Comparison of ENCODE assay signal across 11 cellular contexts in the genomic region with DNA sequence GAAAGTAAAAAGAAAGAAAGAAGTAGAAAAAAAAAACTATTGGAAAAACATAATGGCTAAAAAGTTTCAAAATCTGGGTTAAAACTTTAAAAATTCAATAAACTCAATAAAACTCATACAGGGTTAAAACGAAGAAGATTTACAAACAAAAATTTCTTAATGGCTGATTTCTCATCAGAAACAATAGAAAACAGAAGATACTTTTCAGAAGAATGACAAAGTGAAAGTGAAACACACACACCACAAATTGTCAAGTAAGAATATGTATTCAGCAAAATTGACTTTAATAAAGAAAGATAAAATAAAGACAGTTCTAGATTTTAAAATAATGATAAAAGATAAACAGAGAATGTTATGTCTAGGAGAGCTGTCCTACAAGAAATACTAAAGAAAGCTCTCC.
A peak's percentile ranks its signal among the peaks of the same experiment; 100 is the strongest.
DNase-seq lines count a peak whose midpoint lies in the region; ATAC-seq, FAIRE-seq and TF ChIP-seq lines count a peak whose summit lies in the region.
"Had no signal": no experiment of that assay in that cellular context is flagged by ENCODE, and none has a peak within 500 bp of the region (broad histone marks: within the 10 kb centered on the region; RNA-seq: fewer than 3 reads in every experiment).

No MANE protein-coding gene starts in this region.

- no peak overlapping the region for H3K27ac ChIP-seq in small intestine (ENCODE audit: low read depth in 1 of 2, low read length in 1 of 2)
- H3K27ac ChIP-seq: brain microvascular endothelial cell, gastrocnemius medialis, lower lobe of right lung had no signal

- H3K27me3 ChIP-seq in small intestine (ENCODE audit: control insufficient read depth in 2 of 2, insufficient read depth in 2 of 2, low read length in 2 of 2) = no peaks in the 10 kb centered on the region
- H3K27me3 ChIP-seq: brain microvascular endothelial cell, gastrocnemius medialis had no signal

- peak overlapping the region; percentile 52 for H3K27ac Mint-ChIP-seq in activated CD4-positive, alpha-beta T cell treated with anti-CD3 and anti-CD28 coated beads, Interleukin-2, amount 10 ng/mL, durations not matched to agents 24 days and 14 days
- H3K27ac Mint-ChIP-seq in activated CD4-positive, alpha-beta T cell treated with anti-CD3 and anti-CD28 coated beads for 36 hours = no peak overlapping the region
- no peak overlapping the region for H3K27ac Mint-ChIP-seq in glutamatergic neuron (ENCODE audit: unreplicated experiment)

- no peak for ATAC-seq in activated CD4-positive, alpha-beta T cell treated with anti-CD3 and anti-CD28 coated beads for 36 hours
- ATAC-seq: gastrocnemius medialis, lower lobe of right lung had no signal

- no peak for TF ChIP-seq CTCF in glutamatergic neuron (IDR thresholded peaks at IDR 0.05; ENCODE audit: partially characterized antibody, unreplicated experiment)

- H3K36me3 Mint-ChIP-seq in activated CD4-positive, alpha-beta T cell treated with anti-CD3 and anti-CD28 coated beads, Interleukin-2, amount 10 ng/mL, durations not matched to agents 24 days and 14 days (ENCODE audit: low read depth) = no peaks in the 10 kb centered on the region
- H3K36me3 Mint-ChIP-seq in activated CD4-positive, alpha-beta T cell treated with anti-CD3 and anti-CD28 coated beads for 36 hours (ENCODE audit: low read depth) = no peaks in the 10 kb centered on the region
- H3K36me3 Mint-ChIP-seq in glutamatergic neuron (ENCODE audit: unreplicated experiment) = no peaks in the 10 kb centered on the region

- intact Hi-C loops in activated CD4-positive, alpha-beta T cell treated with anti-CD3 and anti-CD28 coated beads, Interleukin-2, amount 10 ng/mL, durations not matched to agents 24 days and 14 days (cut with micrococcal nuclease) = loop anchor here (2.0 kb wide), 1 partner anchor 31 kb away; no protein-coding TSS in a partner anchor
- intact Hi-C loops in activated CD4-positive, alpha-beta T cell treated with anti-CD3 and anti-CD28 coated beads for 36 hours (cut with DNase I, micrococcal nuclease) = no loop called here

- FAIRE-seq in small intestine (lab: Jason Lieb, UNC) = peak; percentile 93

- H3K4me1 Mint-ChIP-seq in activated CD4-positive, alpha-beta T cell treated with anti-CD3 and anti-CD28 coated beads, Interleukin-2, amount 10 ng/mL, durations not matched to agents 24 days and 14 days = peaks cover 7% of the 10 kb centered on the region
- H3K4me1 Mint-ChIP-seq in activated CD4-positive, alpha-beta T cell treated with anti-CD3 and anti-CD28 coated beads for 36 hours = peaks cover 11% of the 10 kb centered on the region
- H3K4me1 Mint-ChIP-seq in glutamatergic neuron (ENCODE audit: low read depth, unreplicated experiment) = no peaks in the 10 kb centered on the region

- H3K9me3 Mint-ChIP-seq in activated CD4-positive, alpha-beta T cell treated with anti-CD3 and anti-CD28 coated beads, Interleukin-2, amount 10 ng/mL, durations not matched to agents 24 days and 14 days = no peaks in the 10 kb centered on the region
- H3K9me3 Mint-ChIP-seq in activated CD4-positive, alpha-beta T cell treated with anti-CD3 and anti-CD28 coated beads for 36 hours (ENCODE audit: low read depth) = no peaks in the 10 kb centered on the region
- no peaks in the 10 kb centered on the region for H3K9me3 Mint-ChIP-seq in glutamatergic neuron (ENCODE audit: unreplicated experiment)

- no peak overlapping the region for H3K4me3 ChIP-seq in small intestine (ENCODE audit: low read depth in 1 of 2, low read length in 2 of 2)
- H3K4me3 ChIP-seq: gastrocnemius medialis, lower lobe of right lung had no signal

- peak overlapping the region; percentile 50 for H3K4me3 Mint-ChIP-seq in activated CD4-positive, alpha-beta T cell treated with anti-CD3 and anti-CD28 coated beads, Interleukin-2, amount 10 ng/mL, durations not matched to agents 24 days and 14 days
- H3K4me3 Mint-ChIP-seq in activated CD4-positive, alpha-beta T cell treated with anti-CD3 and anti-CD28 coated beads for 36 hours = no peak overlapping the region
- H3K4me3 Mint-ChIP-seq in glutamatergic neuron (ENCODE audit: unreplicated experiment) = no peak overlapping the region

- POLR2A ChIA-PET in activated CD4-positive, alpha-beta T cell treated with anti-CD3 and anti-CD28 coated beads for 36 hours (lab: Charles Lee) = no interaction called here

- no peaks in the 10 kb centered on the region for H3K4me1 ChIP-seq in small intestine (ENCODE audit: control insufficient read depth in 2 of 2, insufficient read depth in 1 of 2, low read depth in 1 of 2, low read length in 1 of 2)
- H3K4me1 ChIP-seq: gastrocnemius medialis, lower lobe of right lung had no signal

- no peaks in the 10 kb centered on the region for H3K9me3 ChIP-seq in small intestine (ENCODE audit: control insufficient read depth, low read depth)
- H3K9me3 ChIP-seq: gastrocnemius medialis, lower lobe of right lung had no signal

- H3K36me3 ChIP-seq in small intestine (ENCODE audit: control insufficient read depth in 2 of 2, insufficient read depth in 2 of 2, low read length in 2 of 2) = no peaks in the 10 kb centered on the region
- H3K36me3 ChIP-seq: brain microvascular endothelial cell, gastrocnemius medialis, lower lobe of right lung had no signal

- no peak for DNase-seq in activated CD4-positive, alpha-beta T cell treated with anti-CD3 and anti-CD28 coated beads, Interleukin-2, amount 10 ng/mL, durations not matched to agents 24 days and 14 days
- DNase-seq in activated CD4-positive, alpha-beta T cell treated with anti-CD3 and anti-CD28 coated beads for 36 hours = no peak
- DNase-seq in OCI-M1 (lab: John Stamatoyannopoulos, UW) = peak; percentile 71
- DNase-seq in dermis microvascular lymphatic vessel endothelial cell (ENCODE audit: low read depth in 2 of 2) = peak; percentile 8 to 20
- DNase-seq in small intestine = peak; percentile 1
- no peak for DNase-seq in glutamatergic neuron
- no peak for DNase-seq in activated gamma-delta T cell treated with Interleukin-2 at 50 U/mL for 16 hours
- no peak for DNase-seq in T1000 (lab: John Stamatoyannopoulos, UW)
- DNase-seq: brain microvascular endothelial cell, gastrocnemius medialis, lower lobe of right lung had no signal

- peaks cover 4% of the 10 kb centered on the region for H3K27me3 Mint-ChIP-seq in activated CD4-positive, alpha-beta T cell treated with anti-CD3 and anti-CD28 coated beads, Interleukin-2, amount 10 ng/mL, durations not matched to agents 24 days and 14 days
- peaks cover under 1% of the 10 kb centered on the region for H3K27me3 Mint-ChIP-seq in activated CD4-positive, alpha-beta T cell treated with anti-CD3 and anti-CD28 coated beads for 36 hours
- no peaks in the 10 kb centered on the region for H3K27me3 Mint-ChIP-seq in glutamatergic neuron (ENCODE audit: unreplicated experiment)

- WGBS in small intestine, 3 donors = 50 to 58% (median 54%) methylated on average over 1 of the region's 1 CpG

- CTCF ChIA-PET in activated CD4-positive, alpha-beta T cell treated with anti-CD3 and anti-CD28 coated beads for 36 hours (lab: Charles Lee) = interaction anchor here (1.1 kb wide), 1 partner anchor 23 kb away, joined by 4 read pairs; no protein-coding TSS in a partner anchor

Comparison
In these comparisons a context has a peak if more than half of its experiments do, and no peak if none do; other contexts are left out.
1. DNase-seq: peak in OCI-M1 (single experiment), dermis microvascular lymphatic vessel endothelial cell (2 of 2) and small intestine (single experiment); none in activated CD4-positive, alpha-beta T cell treated with anti-CD3 and anti-CD28 coated beads, Interleukin-2, amount 10 ng/mL, durations not matched to agents 24 days and 14 days (single experiment), activated CD4-positive, alpha-beta T cell treated with anti-CD3 and anti-CD28 coated beads for 36 hours (single experiment), glutamatergic neuron (single experiment), activated gamma-delta T cell treated with Interleukin-2 at 50 U/mL for 16 hours (single experiment) and T1000 (single experiment).